ENCODE assay signal across 1 cellular context in the genomic region with DNA sequence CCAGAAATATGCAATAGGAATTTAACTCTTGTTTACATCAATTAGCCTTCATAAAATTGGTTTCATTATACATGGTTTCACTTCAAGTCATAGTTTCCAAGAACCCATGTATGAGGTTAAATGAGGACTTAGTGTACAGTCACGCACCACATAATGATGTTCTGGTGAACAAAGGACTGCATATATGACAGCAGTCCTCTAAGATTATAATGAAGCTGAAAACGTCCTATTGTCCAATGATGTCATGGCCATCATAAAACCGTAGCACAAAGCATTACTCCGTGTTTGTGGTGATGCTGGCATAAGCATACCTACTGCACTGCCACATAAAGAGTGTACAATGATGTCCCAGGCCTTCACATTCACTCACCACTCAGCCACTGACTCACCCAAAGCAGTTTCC.
TF ChIP-seq lines count a peak whose summit lies in the region.

No MANE protein-coding gene starts in this region.

TF ChIP-seq in GM12878, 131 proteins besides CTCF, POLR2A, EP300 and RAD21 (continued from another document and continues in another):
- TF ChIP-seq, protein P1, sequence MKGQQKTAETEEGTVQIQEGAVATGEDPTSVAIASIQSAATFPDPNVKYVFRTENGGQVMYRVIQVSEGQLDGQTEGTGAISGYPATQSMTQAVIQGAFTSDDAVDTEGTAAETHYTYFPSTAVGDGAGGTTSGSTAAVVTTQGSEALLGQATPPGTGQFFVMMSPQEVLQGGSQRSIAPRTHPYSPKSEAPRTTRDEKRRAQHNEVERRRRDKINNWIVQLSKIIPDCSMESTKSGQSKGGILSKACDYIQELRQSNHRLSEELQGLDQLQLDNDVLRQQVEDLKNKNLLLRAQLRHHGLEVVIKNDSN (IDR thresholded peaks at IDR 0.05; ENCODE audit: borderline replicate concordance, extremely low read length, insufficient read depth, low read depth, low read length), result no peak
- peak; percentile 86 for TF ChIP-seq NBN (IDR thresholded peaks at IDR 0.05)
- TF ChIP-seq SPI1 (IDR thresholded peaks at IDR 0.05; ENCODE audit: borderline replicate concordance, insufficient read depth, low read depth, low read length), result no peak
- TF ChIP-seq, protein P2, sequence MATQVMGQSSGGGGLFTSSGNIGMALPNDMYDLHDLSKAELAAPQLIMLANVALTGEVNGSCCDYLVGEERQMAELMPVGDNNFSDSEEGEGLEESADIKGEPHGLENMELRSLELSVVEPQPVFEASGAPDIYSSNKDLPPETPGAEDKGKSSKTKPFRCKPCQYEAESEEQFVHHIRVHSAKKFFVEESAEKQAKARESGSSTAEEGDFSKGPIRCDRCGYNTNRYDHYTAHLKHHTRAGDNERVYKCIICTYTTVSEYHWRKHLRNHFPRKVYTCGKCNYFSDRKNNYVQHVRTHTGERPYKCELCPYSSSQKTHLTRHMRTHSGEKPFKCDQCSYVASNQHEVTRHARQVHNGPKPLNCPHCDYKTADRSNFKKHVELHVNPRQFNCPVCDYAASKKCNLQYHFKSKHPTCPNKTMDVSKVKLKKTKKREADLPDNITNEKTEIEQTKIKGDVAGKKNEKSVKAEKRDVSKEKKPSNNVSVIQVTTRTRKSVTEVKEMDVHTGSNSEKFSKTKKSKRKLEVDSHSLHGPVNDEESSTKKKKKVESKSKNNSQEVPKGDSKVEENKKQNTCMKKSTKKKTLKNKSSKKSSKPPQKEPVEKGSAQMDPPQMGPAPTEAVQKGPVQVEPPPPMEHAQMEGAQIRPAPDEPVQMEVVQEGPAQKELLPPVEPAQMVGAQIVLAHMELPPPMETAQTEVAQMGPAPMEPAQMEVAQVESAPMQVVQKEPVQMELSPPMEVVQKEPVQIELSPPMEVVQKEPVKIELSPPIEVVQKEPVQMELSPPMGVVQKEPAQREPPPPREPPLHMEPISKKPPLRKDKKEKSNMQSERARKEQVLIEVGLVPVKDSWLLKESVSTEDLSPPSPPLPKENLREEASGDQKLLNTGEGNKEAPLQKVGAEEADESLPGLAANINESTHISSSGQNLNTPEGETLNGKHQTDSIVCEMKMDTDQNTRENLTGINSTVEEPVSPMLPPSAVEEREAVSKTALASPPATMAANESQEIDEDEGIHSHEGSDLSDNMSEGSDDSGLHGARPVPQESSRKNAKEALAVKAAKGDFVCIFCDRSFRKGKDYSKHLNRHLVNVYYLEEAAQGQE (IDR thresholded peaks at IDR 0.05; ENCODE audit: low read depth, low read length), result no peak
- TF ChIP-seq NRF1 (conservative IDR thresholded peaks at IDR 0.05; ENCODE audit: low read depth, low read length), result no peak
- TF ChIP-seq, protein P3, sequence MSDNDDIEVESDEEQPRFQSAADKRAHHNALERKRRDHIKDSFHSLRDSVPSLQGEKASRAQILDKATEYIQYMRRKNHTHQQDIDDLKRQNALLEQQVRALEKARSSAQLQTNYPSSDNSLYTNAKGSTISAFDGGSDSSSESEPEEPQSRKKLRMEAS (IDR thresholded peaks at IDR 0.05; ENCODE audit: low read depth, low read length), result no peak
- no peak for TF ChIP-seq STAT3 (IDR thresholded peaks at IDR 0.05; ENCODE audit: low read depth, low read length)
- no peak for TF ChIP-seq STAT1 (conservative IDR thresholded peaks at IDR 0.05)
- TF ChIP-seq, protein P4, sequence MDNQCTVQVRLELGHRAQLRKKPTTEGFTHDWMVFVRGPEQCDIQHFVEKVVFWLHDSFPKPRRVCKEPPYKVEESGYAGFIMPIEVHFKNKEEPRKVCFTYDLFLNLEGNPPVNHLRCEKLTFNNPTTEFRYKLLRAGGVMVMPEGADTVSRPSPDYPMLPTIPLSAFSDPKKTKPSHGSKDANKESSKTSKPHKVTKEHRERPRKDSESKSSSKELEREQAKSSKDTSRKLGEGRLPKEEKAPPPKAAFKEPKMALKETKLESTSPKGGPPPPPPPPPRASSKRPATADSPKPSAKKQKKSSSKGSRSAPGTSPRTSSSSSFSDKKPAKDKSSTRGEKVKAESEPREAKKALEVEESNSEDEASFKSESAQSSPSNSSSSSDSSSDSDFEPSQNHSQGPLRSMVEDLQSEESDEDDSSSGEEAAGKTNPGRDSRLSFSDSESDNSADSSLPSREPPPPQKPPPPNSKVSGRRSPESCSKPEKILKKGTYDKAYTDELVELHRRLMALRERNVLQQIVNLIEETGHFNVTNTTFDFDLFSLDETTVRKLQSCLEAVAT (IDR thresholded peaks at IDR 0.05), result peak; percentile 40
- no peak for TF ChIP-seq LARP7 (IDR thresholded peaks at IDR 0.05)
- 0 out of 2 replicates have a peak, but pooled peaks have one; percentile 12 for TF ChIP-seq EED (IDR thresholded peaks at IDR 0.05; ENCODE audit: low read depth)
- no peak for TF ChIP-seq SIN3A (IDR thresholded peaks at IDR 0.05; ENCODE audit: low read depth, low read length)
- peak; percentile 45; the same call in 1 of the 2 replicates for TF ChIP-seq RAD51 (IDR thresholded peaks at IDR 0.05)
- TF ChIP-seq ZNF207 (IDR thresholded peaks at IDR 0.05; ENCODE audit: borderline replicate concordance), result no peak
- TF ChIP-seq, protein P5, sequence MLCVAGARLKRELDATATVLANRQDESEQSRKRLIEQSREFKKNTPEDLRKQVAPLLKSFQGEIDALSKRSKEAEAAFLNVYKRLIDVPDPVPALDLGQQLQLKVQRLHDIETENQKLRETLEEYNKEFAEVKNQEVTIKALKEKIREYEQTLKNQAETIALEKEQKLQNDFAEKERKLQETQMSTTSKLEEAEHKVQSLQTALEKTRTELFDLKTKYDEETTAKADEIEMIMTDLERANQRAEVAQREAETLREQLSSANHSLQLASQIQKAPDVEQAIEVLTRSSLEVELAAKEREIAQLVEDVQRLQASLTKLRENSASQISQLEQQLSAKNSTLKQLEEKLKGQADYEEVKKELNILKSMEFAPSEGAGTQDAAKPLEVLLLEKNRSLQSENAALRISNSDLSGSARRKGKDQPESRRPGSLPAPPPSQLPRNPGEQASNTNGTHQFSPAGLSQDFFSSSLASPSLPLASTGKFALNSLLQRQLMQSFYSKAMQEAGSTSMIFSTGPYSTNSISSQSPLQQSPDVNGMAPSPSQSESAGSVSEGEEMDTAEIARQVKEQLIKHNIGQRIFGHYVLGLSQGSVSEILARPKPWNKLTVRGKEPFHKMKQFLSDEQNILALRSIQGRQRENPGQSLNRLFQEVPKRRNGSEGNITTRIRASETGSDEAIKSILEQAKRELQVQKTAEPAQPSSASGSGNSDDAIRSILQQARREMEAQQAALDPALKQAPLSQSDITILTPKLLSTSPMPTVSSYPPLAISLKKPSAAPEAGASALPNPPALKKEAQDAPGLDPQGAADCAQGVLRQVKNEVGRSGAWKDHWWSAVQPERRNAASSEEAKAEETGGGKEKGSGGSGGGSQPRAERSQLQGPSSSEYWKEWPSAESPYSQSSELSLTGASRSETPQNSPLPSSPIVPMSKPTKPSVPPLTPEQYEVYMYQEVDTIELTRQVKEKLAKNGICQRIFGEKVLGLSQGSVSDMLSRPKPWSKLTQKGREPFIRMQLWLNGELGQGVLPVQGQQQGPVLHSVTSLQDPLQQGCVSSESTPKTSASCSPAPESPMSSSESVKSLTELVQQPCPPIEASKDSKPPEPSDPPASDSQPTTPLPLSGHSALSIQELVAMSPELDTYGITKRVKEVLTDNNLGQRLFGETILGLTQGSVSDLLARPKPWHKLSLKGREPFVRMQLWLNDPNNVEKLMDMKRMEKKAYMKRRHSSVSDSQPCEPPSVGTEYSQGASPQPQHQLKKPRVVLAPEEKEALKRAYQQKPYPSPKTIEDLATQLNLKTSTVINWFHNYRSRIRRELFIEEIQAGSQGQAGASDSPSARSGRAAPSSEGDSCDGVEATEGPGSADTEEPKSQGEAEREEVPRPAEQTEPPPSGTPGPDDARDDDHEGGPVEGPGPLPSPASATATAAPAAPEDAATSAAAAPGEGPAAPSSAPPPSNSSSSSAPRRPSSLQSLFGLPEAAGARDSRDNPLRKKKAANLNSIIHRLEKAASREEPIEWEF (IDR thresholded peaks at IDR 0.05; ENCODE audit: insufficient replicate concordance, low read depth, low read length), result no peak
- TF ChIP-seq, protein P6, sequence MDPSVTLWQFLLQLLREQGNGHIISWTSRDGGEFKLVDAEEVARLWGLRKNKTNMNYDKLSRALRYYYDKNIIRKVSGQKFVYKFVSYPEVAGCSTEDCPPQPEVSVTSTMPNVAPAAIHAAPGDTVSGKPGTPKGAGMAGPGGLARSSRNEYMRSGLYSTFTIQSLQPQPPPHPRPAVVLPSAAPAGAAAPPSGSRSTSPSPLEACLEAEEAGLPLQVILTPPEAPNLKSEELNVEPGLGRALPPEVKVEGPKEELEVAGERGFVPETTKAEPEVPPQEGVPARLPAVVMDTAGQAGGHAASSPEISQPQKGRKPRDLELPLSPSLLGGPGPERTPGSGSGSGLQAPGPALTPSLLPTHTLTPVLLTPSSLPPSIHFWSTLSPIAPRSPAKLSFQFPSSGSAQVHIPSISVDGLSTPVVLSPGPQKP (IDR thresholded peaks at IDR 0.05; ENCODE audit: low read depth, low read length), result no peak
- TF ChIP-seq KDM1A (IDR thresholded peaks at IDR 0.05; ENCODE audit: borderline replicate concordance), result no peak
- peak; percentile 48; the same call in 1 of the 2 replicates for TF ChIP-seq ZSCAN29 (IDR thresholded peaks at IDR 0.05)
- TF ChIP-seq RELA (IDR thresholded peaks at IDR 0.05; ENCODE audit: borderline replicate concordance, partially characterized antibody), result no peak
- TF ChIP-seq POU2F2 (IDR thresholded peaks at IDR 0.05; ENCODE audit: borderline replicate concordance, low read depth, low read length), result 0 out of 3 replicates have a peak, but pooled peaks have one; percentile 8
- TF ChIP-seq DPF2 (IDR thresholded peaks at IDR 0.05), result peak; percentile 89
- TF ChIP-seq, protein P7, sequence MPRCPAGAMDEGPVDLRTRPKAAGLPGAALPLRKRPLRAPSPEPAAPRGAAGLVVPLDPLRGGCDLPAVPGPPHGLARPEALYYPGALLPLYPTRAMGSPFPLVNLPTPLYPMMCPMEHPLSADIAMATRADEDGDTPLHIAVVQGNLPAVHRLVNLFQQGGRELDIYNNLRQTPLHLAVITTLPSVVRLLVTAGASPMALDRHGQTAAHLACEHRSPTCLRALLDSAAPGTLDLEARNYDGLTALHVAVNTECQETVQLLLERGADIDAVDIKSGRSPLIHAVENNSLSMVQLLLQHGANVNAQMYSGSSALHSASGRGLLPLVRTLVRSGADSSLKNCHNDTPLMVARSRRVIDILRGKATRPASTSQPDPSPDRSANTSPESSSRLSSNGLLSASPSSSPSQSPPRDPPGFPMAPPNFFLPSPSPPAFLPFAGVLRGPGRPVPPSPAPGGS (IDR thresholded peaks at IDR 0.05; ENCODE audit: borderline replicate concordance, insufficient read depth, low read depth, low read length, poor library complexity, severe bottlenecking), result no peak
- no peak for TF ChIP-seq SMAD5 (IDR thresholded peaks at IDR 0.05; ENCODE audit: low read depth)
- TF ChIP-seq, protein P8, sequence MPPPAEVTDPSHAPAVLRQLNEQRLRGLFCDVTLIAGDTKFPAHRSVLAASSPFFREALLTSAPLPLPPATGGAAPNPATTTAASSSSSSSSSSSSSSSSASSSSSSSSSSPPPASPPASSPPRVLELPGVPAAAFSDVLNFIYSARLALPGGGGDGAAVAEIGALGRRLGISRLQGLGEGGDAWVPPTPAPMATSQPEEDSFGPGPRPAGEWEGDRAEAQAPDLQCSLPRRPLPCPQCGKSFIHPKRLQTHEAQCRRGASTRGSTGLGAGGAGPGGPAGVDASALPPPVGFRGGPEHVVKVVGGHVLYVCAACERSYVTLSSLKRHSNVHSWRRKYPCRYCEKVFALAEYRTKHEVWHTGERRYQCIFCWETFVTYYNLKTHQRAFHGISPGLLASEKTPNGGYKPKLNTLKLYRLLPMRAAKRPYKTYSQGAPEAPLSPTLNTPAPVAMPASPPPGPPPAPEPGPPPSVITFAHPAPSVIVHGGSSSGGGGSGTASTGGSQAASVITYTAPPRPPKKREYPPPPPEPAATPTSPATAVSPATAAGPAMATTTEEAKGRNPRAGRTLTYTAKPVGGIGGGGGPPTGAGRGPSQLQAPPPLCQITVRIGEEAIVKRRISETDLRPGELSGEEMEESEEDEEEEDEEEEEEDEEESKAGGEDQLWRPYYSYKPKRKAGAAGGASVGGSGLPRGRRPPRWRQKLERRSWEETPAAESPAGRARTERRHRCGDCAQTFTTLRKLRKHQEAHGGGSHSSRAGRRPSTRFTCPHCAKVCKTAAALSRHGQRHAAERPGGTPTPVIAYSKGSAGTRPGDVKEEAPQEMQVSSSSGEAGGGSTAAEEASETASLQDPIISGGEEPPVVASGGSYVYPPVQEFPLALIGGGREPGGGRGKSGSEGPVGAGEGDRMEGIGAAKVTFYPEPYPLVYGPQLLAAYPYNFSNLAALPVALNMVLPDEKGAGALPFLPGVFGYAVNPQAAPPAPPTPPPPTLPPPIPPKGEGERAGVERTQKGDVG (CRISPR knock-in tag; IDR thresholded peaks at IDR 0.05), result no peak
- no peak for TF ChIP-seq HDGF (IDR thresholded peaks at IDR 0.05)
- TF ChIP-seq CREB1 (IDR thresholded peaks at IDR 0.05; ENCODE audit: low read depth), result peak; percentile 92
- TF ChIP-seq, protein P9, sequence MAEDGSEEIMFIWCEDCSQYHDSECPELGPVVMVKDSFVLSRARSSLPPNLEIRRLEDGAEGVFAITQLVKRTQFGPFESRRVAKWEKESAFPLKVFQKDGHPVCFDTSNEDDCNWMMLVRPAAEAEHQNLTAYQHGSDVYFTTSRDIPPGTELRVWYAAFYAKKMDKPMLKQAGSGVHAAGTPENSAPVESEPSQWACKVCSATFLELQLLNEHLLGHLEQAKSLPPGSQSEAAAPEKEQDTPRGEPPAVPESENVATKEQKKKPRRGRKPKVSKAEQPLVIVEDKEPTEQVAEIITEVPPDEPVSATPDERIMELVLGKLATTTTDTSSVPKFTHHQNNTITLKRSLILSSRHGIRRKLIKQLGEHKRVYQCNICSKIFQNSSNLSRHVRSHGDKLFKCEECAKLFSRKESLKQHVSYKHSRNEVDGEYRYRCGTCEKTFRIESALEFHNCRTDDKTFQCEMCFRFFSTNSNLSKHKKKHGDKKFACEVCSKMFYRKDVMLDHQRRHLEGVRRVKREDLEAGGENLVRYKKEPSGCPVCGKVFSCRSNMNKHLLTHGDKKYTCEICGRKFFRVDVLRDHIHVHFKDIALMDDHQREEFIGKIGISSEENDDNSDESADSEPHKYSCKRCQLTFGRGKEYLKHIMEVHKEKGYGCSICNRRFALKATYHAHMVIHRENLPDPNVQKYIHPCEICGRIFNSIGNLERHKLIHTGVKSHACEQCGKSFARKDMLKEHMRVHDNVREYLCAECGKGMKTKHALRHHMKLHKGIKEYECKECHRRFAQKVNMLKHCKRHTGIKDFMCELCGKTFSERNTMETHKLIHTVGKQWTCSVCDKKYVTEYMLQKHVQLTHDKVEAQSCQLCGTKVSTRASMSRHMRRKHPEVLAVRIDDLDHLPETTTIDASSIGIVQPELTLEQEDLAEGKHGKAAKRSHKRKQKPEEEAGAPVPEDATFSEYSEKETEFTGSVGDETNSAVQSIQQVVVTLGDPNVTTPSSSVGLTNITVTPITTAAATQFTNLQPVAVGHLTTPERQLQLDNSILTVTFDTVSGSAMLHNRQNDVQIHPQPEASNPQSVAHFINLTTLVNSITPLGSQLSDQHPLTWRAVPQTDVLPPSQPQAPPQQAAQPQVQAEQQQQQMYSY (CRISPR knock-in tag; IDR thresholded peaks at IDR 0.05), result no peak
